ENCODE assay signal across 24 cellular contexts in genomic region chr9:75601280-75601679, GRCh38.
A peak's percentile ranks its signal among the peaks of the same experiment; 100 is the strongest.
DNase-seq lines count a peak whose midpoint lies in the region; ATAC-seq, FAIRE-seq and TF ChIP-seq lines count a peak whose summit lies in the region.
"Had no signal": no experiment of that assay in that cellular context is flagged by ENCODE, and none has a peak within 500 bp of the region (broad histone marks: within the 10 kb centered on the region; RNA-seq: fewer than 3 reads in every experiment).

No MANE protein-coding gene starts in this region.

- no peak overlapping the region for H3K27ac Mint-ChIP-seq in activated T-helper 2 cell treated with anti-CD3 and anti-CD28 coated beads, Interferon-gamma antibody, Interleukin-2, Interleukin-4, amounts not matched to agents 10 μg/mL and 5 μg/mL and 100 μg/mL, durations not matched to agents 14 hours and 24 hours and 36 hours
- H3K27ac Mint-ChIP-seq: activated naive CD8-positive, alpha-beta T cell treated with anti-CD3 and anti-CD28 coated beads for 36 hours; activated T-helper 1 cell treated with anti-CD3 and anti-CD28 coated beads, Interleukin-12 subunit alpha, Interleukin-12 subunit beta, Interleukin-2, Interleukin-4 antibody, amounts not matched to agents 30 ng/mL and 10 ng/mL and 1 ng/mL, durations not matched to agents 14 hours and 24 hours and 36 hours; dendritic cell treated with granulocyte-macrophage colony-stimulating factor and Interleukin-4, amounts not matched to agents 40 ng/mL and 50 ng/mL, for 4 days; naive thymus-derived CD4-positive, alpha-beta T cell; T-helper 2 cell treated with Interferon-gamma antibody and Interleukin-4, amounts not matched to agents 5 μg/mL and 100 μg/mL, for 36 hours had no signal

- DNase-seq in left ventricle myocardium superior: no peak
- DNase-seq in left cardiac atrium: no peak
- peak; percentile 60 for DNase-seq in OCI-M1 (lab: John Stamatoyannopoulos, UW)
- DNase-seq in epithelial cell of proximal tubule (ENCODE audit: low read depth): no peak
- peak; percentile 49 for DNase-seq in small intestine
- no peak for DNase-seq in COLO829 (ENCODE audit: low spot score)
- no peak for DNase-seq in GM03348 (ENCODE audit: low spot score)
- no peak for DNase-seq in activated T-helper 2 cell treated with anti-CD3 and anti-CD28 coated beads, Interferon-gamma antibody, Interleukin-2, Interleukin-4, amounts not matched to agents 10 μg/mL and 5 μg/mL and 100 μg/mL, durations not matched to agents 14 hours and 24 hours and 36 hours (ENCODE audit: low spot score)
- DNase-seq: activated naive CD8-positive, alpha-beta T cell treated with anti-CD3 and anti-CD28 coated beads for 36 hours; body of pancreas; HCEC 1CT; lower lobe of right lung; naive thymus-derived CD4-positive, alpha-beta T cell; NCI-H187 treated with DMSO at 0.1 percent for 48 hours; NCI-H446 treated with DMSO at 0.1 percent for 48 hours; PC-9; stimulated activated CD4-positive, alpha-beta T cell treated with anti-CD3 and anti-CD28 coated beads, Interleukin-4, amount 100 ng/mL, for 1 hour; substantia nigra had no signal

- ATAC-seq in left ventricle myocardium superior (peak; percentile 35), left cardiac atrium (no peak)
- ATAC-seq: body of pancreas; lower lobe of right lung; naive thymus-derived CD4-positive, alpha-beta T cell had no signal

- H3K4me3 Mint-ChIP-seq in activated T-helper 2 cell treated with anti-CD3 and anti-CD28 coated beads, Interferon-gamma antibody, Interleukin-2, Interleukin-4, amounts not matched to agents 10 μg/mL and 5 μg/mL and 100 μg/mL, durations not matched to agents 14 hours and 24 hours and 36 hours (ENCODE audit: low read depth): no peak overlapping the region
- H3K4me3 Mint-ChIP-seq: activated naive CD8-positive, alpha-beta T cell treated with anti-CD3 and anti-CD28 coated beads for 36 hours; activated T-helper 1 cell treated with anti-CD3 and anti-CD28 coated beads, Interleukin-12 subunit alpha, Interleukin-12 subunit beta, Interleukin-2, Interleukin-4 antibody, amounts not matched to agents 30 ng/mL and 10 ng/mL and 1 ng/mL, durations not matched to agents 14 hours and 24 hours and 36 hours; dendritic cell treated with granulocyte-macrophage colony-stimulating factor and Interleukin-4, amounts not matched to agents 40 ng/mL and 50 ng/mL, for 4 days; naive thymus-derived CD4-positive, alpha-beta T cell; T-helper 2 cell treated with Interferon-gamma antibody and Interleukin-4, amounts not matched to agents 5 μg/mL and 100 μg/mL, for 36 hours had no signal

- H3K27me3 ChIP-seq in small intestine (ENCODE audit: control insufficient read depth in 2 of 2, insufficient read depth in 2 of 2, low read length in 2 of 2): no peaks in the 10 kb centered on the region
- H3K27me3 ChIP-seq: body of pancreas, vagina had no signal

- H3K4me3 ChIP-seq in epithelial cell of proximal tubule (ENCODE audit: low read depth, low read length) (no peak overlapping the region), small intestine (ENCODE audit: low read depth in 1 of 2, low read length in 2 of 2) (no peak overlapping the region)
- H3K4me3 ChIP-seq: body of pancreas, lower lobe of right lung, PC-9, skin epidermis, vagina had no signal

- H3K9me3 ChIP-seq in small intestine (ENCODE audit: control insufficient read depth, low read depth): no peaks in the 10 kb centered on the region
- H3K9me3 ChIP-seq: body of pancreas, lower lobe of right lung, vagina had no signal

- no peaks in the 10 kb centered on the region for H3K36me3 Mint-ChIP-seq in activated T-helper 2 cell treated with anti-CD3 and anti-CD28 coated beads, Interferon-gamma antibody, Interleukin-2, Interleukin-4, amounts not matched to agents 10 μg/mL and 5 μg/mL and 100 μg/mL, durations not matched to agents 14 hours and 24 hours and 36 hours (ENCODE audit: low read depth)
- H3K36me3 Mint-ChIP-seq: activated naive CD8-positive, alpha-beta T cell treated with anti-CD3 and anti-CD28 coated beads for 36 hours; naive thymus-derived CD4-positive, alpha-beta T cell had no signal

- H3K27ac ChIP-seq in small intestine (ENCODE audit: low read depth in 1 of 2, low read length in 1 of 2): no peak overlapping the region
- H3K27ac ChIP-seq: body of pancreas, lower lobe of right lung, PC-9, skin epidermis, vagina had no signal

- no peaks in the 10 kb centered on the region for H3K9me3 Mint-ChIP-seq in activated T-helper 2 cell treated with anti-CD3 and anti-CD28 coated beads, Interferon-gamma antibody, Interleukin-2, Interleukin-4, amounts not matched to agents 10 μg/mL and 5 μg/mL and 100 μg/mL, durations not matched to agents 14 hours and 24 hours and 36 hours
- H3K9me3 Mint-ChIP-seq: activated naive CD8-positive, alpha-beta T cell treated with anti-CD3 and anti-CD28 coated beads for 36 hours; activated T-helper 1 cell treated with anti-CD3 and anti-CD28 coated beads, Interleukin-12 subunit alpha, Interleukin-12 subunit beta, Interleukin-2, Interleukin-4 antibody, amounts not matched to agents 30 ng/mL and 10 ng/mL and 1 ng/mL, durations not matched to agents 14 hours and 24 hours and 36 hours; dendritic cell treated with granulocyte-macrophage colony-stimulating factor and Interleukin-4, amounts not matched to agents 40 ng/mL and 50 ng/mL, for 4 days; naive thymus-derived CD4-positive, alpha-beta T cell; T-helper 2 cell treated with Interferon-gamma antibody and Interleukin-4, amounts not matched to agents 5 μg/mL and 100 μg/mL, for 36 hours had no signal

- no peaks in the 10 kb centered on the region for H3K4me1 ChIP-seq in small intestine (ENCODE audit: control insufficient read depth in 2 of 2, insufficient read depth in 1 of 2, low read depth in 1 of 2, low read length in 1 of 2)
- H3K4me1 ChIP-seq: body of pancreas, vagina had no signal

- TF ChIP-seq CTCF in epithelial cell of proximal tubule (conservative IDR thresholded peaks at IDR 0.05; ENCODE audit: low read depth, low read length): peak; percentile 24

- peaks cover 2% of the 10 kb centered on the region for H3K27me3 Mint-ChIP-seq in activated T-helper 2 cell treated with anti-CD3 and anti-CD28 coated beads, Interferon-gamma antibody, Interleukin-2, Interleukin-4, amounts not matched to agents 10 μg/mL and 5 μg/mL and 100 μg/mL, durations not matched to agents 14 hours and 24 hours and 36 hours (ENCODE audit: low read depth)
- H3K27me3 Mint-ChIP-seq: dendritic cell treated with granulocyte-macrophage colony-stimulating factor and Interleukin-4, amounts not matched to agents 40 ng/mL and 50 ng/mL, for 4 days had no signal

- intact Hi-C loops in left ventricle myocardium superior (cut with micrococcal nuclease): no loop called here
- intact Hi-C loops in left cardiac atrium (cut with DNase I): no loop called here
- intact Hi-C loops in activated T-helper 2 cell treated with anti-CD3 and anti-CD28 coated beads, Interferon-gamma antibody, Interleukin-2, Interleukin-4, amounts not matched to agents 10 μg/mL and 5 μg/mL and 100 μg/mL, durations not matched to agents 14 hours and 24 hours and 36 hours (cut with micrococcal nuclease): no loop called here

- no peaks in the 10 kb centered on the region for H3K4me1 Mint-ChIP-seq in activated T-helper 2 cell treated with anti-CD3 and anti-CD28 coated beads, Interferon-gamma antibody, Interleukin-2, Interleukin-4, amounts not matched to agents 10 μg/mL and 5 μg/mL and 100 μg/mL, durations not matched to agents 14 hours and 24 hours and 36 hours (ENCODE audit: low read depth)
- H3K4me1 Mint-ChIP-seq: activated naive CD8-positive, alpha-beta T cell treated with anti-CD3 and anti-CD28 coated beads for 36 hours; naive thymus-derived CD4-positive, alpha-beta T cell had no signal

- 84 to 90% (median 85%) methylated on average over 2 of the region's 2 CpGs for WGBS in small intestine, 3 donors

- no peak for FAIRE-seq in small intestine (lab: Jason Lieb, UNC)
- FAIRE-seq: GM19239 had no signal

- H3K36me3 ChIP-seq in small intestine (ENCODE audit: control insufficient read depth in 2 of 2, insufficient read depth in 2 of 2, low read length in 2 of 2): no peaks in the 10 kb centered on the region
- H3K36me3 ChIP-seq: lower lobe of right lung, vagina had no signal

Comparison
In these comparisons a context has a peak if more than half of its experiments do, and no peak if none do; other contexts are left out.
1. DNase-seq: peak in OCI-M1 (single experiment) and small intestine (single experiment); none in left ventricle myocardium superior (single experiment), left cardiac atrium (single experiment), epithelial cell of proximal tubule (single experiment), COLO829 (single experiment), GM03348 (single experiment) and activated T-helper 2 cell treated with anti-CD3 and anti-CD28 coated beads, Interferon-gamma antibody, Interleukin-2, Interleukin-4, amounts not matched to agents 10 μg/mL and 5 μg/mL and 100 μg/mL, durations not matched to agents 14 hours and 24 hours and 36 hours (single experiment).